ENCODE assay signal across 22 cellular contexts in the genomic region with DNA sequence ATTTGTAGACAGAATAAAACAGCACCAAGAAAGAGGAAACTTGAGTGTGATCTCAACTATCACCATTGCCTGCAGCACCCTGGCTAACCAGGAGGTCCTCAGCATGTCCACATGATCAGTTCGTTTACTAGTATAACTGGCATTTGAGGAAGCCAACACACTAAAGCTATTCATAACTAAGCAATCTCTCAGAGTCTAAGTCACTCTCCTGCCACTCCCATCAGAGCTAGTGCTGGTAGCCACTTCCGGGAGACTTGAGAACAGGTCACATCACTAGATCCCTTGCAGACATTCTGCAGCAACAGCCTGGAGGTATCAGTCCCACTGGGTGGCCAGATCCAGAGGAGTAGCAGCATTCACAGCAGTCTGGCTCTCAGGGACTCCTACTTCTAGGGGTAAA.
DNase-seq lines count a peak whose midpoint lies in the region; ATAC-seq, FAIRE-seq and TF ChIP-seq lines count a peak whose summit lies in the region.
"Had no signal": no experiment of that assay in that cellular context is flagged by ENCODE, and none has a peak within 500 bp of the region (broad histone marks: within the 10 kb centered on the region; RNA-seq: fewer than 3 reads in every experiment).

No MANE protein-coding gene starts in this region.

- peaks cover 0 to 5% of the 10 kb centered on the region in 2 experiments; a peak in 3 of 5 replicates for H3K27me3 ChIP-seq in HepG2 (ENCODE audit: control insufficient read depth in 1 of 2, insufficient read depth in 2 of 2, low read length in 2 of 2)
- H3K27me3 ChIP-seq in right lobe of liver, result no peaks in the 10 kb centered on the region
- H3K27me3 ChIP-seq in heart left ventricle, result peaks cover 0 to 11% (median 0%) of the 10 kb centered on the region in 9 donors
- no peaks in the 10 kb centered on the region for H3K27me3 ChIP-seq in suprapubic skin
- H3K27me3 ChIP-seq: BLaER1, hepatocyte, upper lobe of right lung had no signal

- no peak for FAIRE-seq in HepG2 (lab: Jason Lieb, UNC)
- FAIRE-seq: astrocyte had no signal

- ATAC-seq in HepG2 (peak; percentile 36), right lobe of liver (no peak), heart left ventricle (no peak), GM18858 (IDR thresholded peaks at IDR 0.05; ENCODE audit: unreplicated experiment) (no peak)
- ATAC-seq: activated naive CD4-positive, alpha-beta T cell treated with anti-CD3 and anti-CD28 coated beads, Interleukin-2, amount 50 U/mL, for 72 hours; foreskin keratinocyte; left lobe of liver; upper lobe of right lung had no signal

- no peaks in the 10 kb centered on the region for H3K79me2 ChIP-seq in HepG2 (ENCODE audit: insufficient read depth, low read length)
- H3K79me2 ChIP-seq: hepatocyte had no signal

- CTCF ChIA-PET in HepG2 (lab: Yijun Ruan, JAX; ENCODE audit: low intra/inter-chr PET ratio, low total read pairs), result no interaction called here

- BruUV-seq in HepG2 (replicated peaks; lab: Mats Ljungman, UMichigan), result no TSS peak

- TF ChIP-seq CTCF in HepG2 (CRISPR knock-in tag; IDR thresholded peaks at IDR 0.05) (no peak), right lobe of liver (IDR thresholded peaks at IDR 0.05) (no peak), epithelial cell of esophagus (IDR thresholded peaks at IDR 0.05; ENCODE audit: insufficient read depth, low read depth, low read length, missing control alignments) (no peak), heart left ventricle (IDR thresholded peaks at IDR 0.05) (no peak), suprapubic skin (IDR thresholded peaks at IDR 0.05) (no peak)

- H3K4me3 ChIP-seq in HepG2 (replicated peaks in 1 of 3; ENCODE audit: insufficient read depth in 1 of 3, low read depth in 2 of 3, low read length in 3 of 3) (no peak overlapping the region), right lobe of liver (no peak overlapping the region), epithelial cell of esophagus (ENCODE audit: low read length) (no peak overlapping the region), heart left ventricle (no peak overlapping the region), suprapubic skin (no peak overlapping the region)
- H3K4me3 ChIP-seq: BLaER1, hepatocyte, prostate gland, upper lobe of right lung had no signal

- TF ChIP-seq EP300 in HepG2 (IDR thresholded peaks at IDR 0.05; ENCODE audit: low read depth in 2 of 2, low read length in 2 of 2) (no peak), HepG2 (CRISPR knock-in tag; IDR thresholded peaks at IDR 0.05; ENCODE audit: borderline replicate concordance) (no peak), suprapubic skin (IDR thresholded peaks at IDR 0.05) (no peak)

- no peak overlapping the region for H3K4me2 ChIP-seq in HepG2 (ENCODE audit: low read depth, low read length)
- H3K4me2 ChIP-seq: BLaER1, hepatocyte had no signal

- in situ Hi-C loops in HepG2 (cut with HindIII; ENCODE audit: extremely low pct_ligation_motif_present, low pct_unique_long_range_greater_than_20kb), result no loop called here
- in situ Hi-C loops in SK-MEL-5 (cut with HindIII; ENCODE audit: low pct_unique_long_range_greater_than_20kb, low sequenced_read_pairs), result no loop called here

- H3K36me3 ChIP-seq in HepG2 (replicated peaks in 1 of 2; ENCODE audit: control insufficient read depth in 1 of 2, insufficient read depth in 2 of 2, low read length in 2 of 2) (no peaks in the 10 kb centered on the region), right lobe of liver (no peaks in the 10 kb centered on the region), heart left ventricle (no peaks in the 10 kb centered on the region), suprapubic skin (no peaks in the 10 kb centered on the region)
- H3K36me3 ChIP-seq: BLaER1, prostate gland, upper lobe of right lung had no signal

- no peaks in the 10 kb centered on the region for H3K4me1 ChIP-seq in HepG2 (ENCODE audit: insufficient read depth, low read length)
- H3K4me1 ChIP-seq in right lobe of liver, result no peaks in the 10 kb centered on the region
- no peaks in the 10 kb centered on the region for H3K4me1 ChIP-seq in heart left ventricle
- H3K4me1 ChIP-seq in suprapubic skin, result no peaks in the 10 kb centered on the region
- H3K4me1 ChIP-seq: BLaER1, foreskin keratinocyte, prostate gland, upper lobe of right lung had no signal

- DNase-seq in HepG2 (ENCODE audit: low spot score), result no peak
- no peak for DNase-seq in right lobe of liver
- peak; percentile 65 for DNase-seq in SK-MEL-5 (ENCODE audit: low read depth, low spot score)
- peak; percentile 28 for DNase-seq in epithelial cell of esophagus (ENCODE audit: low read depth)
- DNase-seq in heart left ventricle, result no peak
- no peak for DNase-seq in suprapubic skin (ENCODE audit: low spot score in 2 of 2)
- no peak for DNase-seq in NCI-H1105 treated with DMSO at 0.1 percent for 48 hours (lab: John Stamatoyannopoulos, UW)
- DNase-seq: ACHN, EL, foreskin keratinocyte, HFFc6, mesendoderm, NCI-H1417, SHP77, upper lobe of right lung had no signal

- no peak overlapping the region for H2AFZ ChIP-seq in HepG2 (ENCODE audit: low read length)
- H2AFZ ChIP-seq: hepatocyte had no signal

- no peak overlapping the region for H3K9ac ChIP-seq in HepG2 (ENCODE audit: insufficient read depth, low read depth, low read length)
- H3K9ac ChIP-seq: BLaER1 had no signal

- TF ChIP-seq RAD21 in HepG2 (CRISPR knock-in tag; IDR thresholded peaks at IDR 0.05), result no peak

- H3K9me3 ChIP-seq in HepG2 (ENCODE audit: low read length) (no peaks in the 10 kb centered on the region), right lobe of liver (no peaks in the 10 kb centered on the region), heart left ventricle (no peaks in the 10 kb centered on the region), suprapubic skin (no peaks in the 10 kb centered on the region)
- H3K9me3 ChIP-seq: BLaER1, prostate gland, upper lobe of right lung had no signal

- intact Hi-C loops in HepG2 (cut with micrococcal nuclease; ENCODE audit: unreplicated experiment), result loop anchor here (2.0 kb wide), 1 partner anchor 54 kb away; no protein-coding TSS in a partner anchor
- intact Hi-C loops in right lobe of liver (cut with DNase I), result no loop called here
- intact Hi-C loops in heart left ventricle (cut with DNase I), result no loop called here

- POLR2A ChIA-PET in HepG2 (lab: Yijun Ruan, JAX), result no interaction called here

- H4K20me1 ChIP-seq in HepG2 (ENCODE audit: insufficient read depth, low read length), result no peaks in the 10 kb centered on the region
- H4K20me1 ChIP-seq: BLaER1 had no signal

- TF ChIP-seq POLR2A in HepG2 (IDR thresholded peaks at IDR 0.05; ENCODE audit: insufficient read depth in 1 of 2, low read depth in 2 of 2, low read length in 2 of 2) (no peak), right lobe of liver (IDR thresholded peaks at IDR 0.05) (no peak), heart left ventricle (IDR thresholded peaks at IDR 0.05) (no peak), suprapubic skin (IDR thresholded peaks at IDR 0.05) (no peak)

- WGBS in HepG2 (ENCODE audit: low lambda C conversion rate), result 2% methylated on average over 2 of the region's 2 CpGs
- WGBS in right lobe of liver (ENCODE audit: insufficient coverage, low coverage, low lambda C conversion rate, missing lambda C conversion rate), result 42% methylated on average over 2 of the region's 2 CpGs
- 48 to 71% (median 60%) methylated on average over 2 of the region's 2 CpGs for WGBS in heart left ventricle, 4 donors
- WGBS in suprapubic skin, result 25% methylated on average over 1 of the region's 2 CpGs

- H3K27ac ChIP-seq in HepG2 (ENCODE audit: extremely low read length, insufficient read depth, low read length), result no peak overlapping the region
- H3K27ac ChIP-seq in right lobe of liver, result no peak overlapping the region
- no peak overlapping the region for H3K27ac ChIP-seq in heart left ventricle
- no peak overlapping the region for H3K27ac ChIP-seq in suprapubic skin
- H3K27ac ChIP-seq: BLaER1, foreskin keratinocyte, hepatocyte, prostate gland, upper lobe of right lung had no signal

TF ChIP-seq in HepG2, 621 proteins besides CTCF, POLR2A, EP300 and RAD21:
- TF ChIP-seq ZNF567 (CRISPR knock-in tag; IDR thresholded peaks at IDR 0.05; ENCODE audit: borderline replicate concordance), result no peak
- TF ChIP-seq, protein P1, sequence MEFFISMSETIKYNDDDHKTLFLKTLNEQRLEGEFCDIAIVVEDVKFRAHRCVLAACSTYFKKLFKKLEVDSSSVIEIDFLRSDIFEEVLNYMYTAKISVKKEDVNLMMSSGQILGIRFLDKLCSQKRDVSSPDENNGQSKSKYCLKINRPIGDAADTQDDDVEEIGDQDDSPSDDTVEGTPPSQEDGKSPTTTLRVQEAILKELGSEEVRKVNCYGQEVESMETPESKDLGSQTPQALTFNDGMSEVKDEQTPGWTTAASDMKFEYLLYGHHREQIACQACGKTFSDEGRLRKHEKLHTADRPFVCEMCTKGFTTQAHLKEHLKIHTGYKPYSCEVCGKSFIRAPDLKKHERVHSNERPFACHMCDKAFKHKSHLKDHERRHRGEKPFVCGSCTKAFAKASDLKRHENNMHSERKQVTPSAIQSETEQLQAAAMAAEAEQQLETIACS (CRISPR knock-in tag; IDR thresholded peaks at IDR 0.05), result no peak
- no peak for TF ChIP-seq ZFX (CRISPR knock-in tag; IDR thresholded peaks at IDR 0.05; ENCODE audit: low read depth)
- TF ChIP-seq KLF13 (CRISPR knock-in tag; IDR thresholded peaks at IDR 0.05), result no peak
- TF ChIP-seq, protein P2, sequence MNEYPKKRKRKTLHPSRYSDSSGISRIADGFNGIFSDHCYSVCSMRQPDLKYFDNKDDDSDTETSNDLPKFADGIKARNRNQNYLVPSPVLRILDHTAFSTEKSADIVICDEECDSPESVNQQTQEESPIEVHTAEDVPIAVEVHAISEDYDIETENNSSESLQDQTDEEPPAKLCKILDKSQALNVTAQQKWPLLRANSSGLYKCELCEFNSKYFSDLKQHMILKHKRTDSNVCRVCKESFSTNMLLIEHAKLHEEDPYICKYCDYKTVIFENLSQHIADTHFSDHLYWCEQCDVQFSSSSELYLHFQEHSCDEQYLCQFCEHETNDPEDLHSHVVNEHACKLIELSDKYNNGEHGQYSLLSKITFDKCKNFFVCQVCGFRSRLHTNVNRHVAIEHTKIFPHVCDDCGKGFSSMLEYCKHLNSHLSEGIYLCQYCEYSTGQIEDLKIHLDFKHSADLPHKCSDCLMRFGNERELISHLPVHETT (CRISPR knock-in tag; conservative IDR thresholded peaks at IDR 0.05), result no peak
- TF ChIP-seq YEATS2 (CRISPR knock-in tag; IDR thresholded peaks at IDR 0.05; ENCODE audit: borderline replicate concordance), result no peak
- no peak for TF ChIP-seq NR2F6 (IDR thresholded peaks at IDR 0.05)
- TF ChIP-seq NR2F6 (CRISPR knock-in tag; IDR thresholded peaks at IDR 0.05), result no peak
- TF ChIP-seq, protein P3, sequence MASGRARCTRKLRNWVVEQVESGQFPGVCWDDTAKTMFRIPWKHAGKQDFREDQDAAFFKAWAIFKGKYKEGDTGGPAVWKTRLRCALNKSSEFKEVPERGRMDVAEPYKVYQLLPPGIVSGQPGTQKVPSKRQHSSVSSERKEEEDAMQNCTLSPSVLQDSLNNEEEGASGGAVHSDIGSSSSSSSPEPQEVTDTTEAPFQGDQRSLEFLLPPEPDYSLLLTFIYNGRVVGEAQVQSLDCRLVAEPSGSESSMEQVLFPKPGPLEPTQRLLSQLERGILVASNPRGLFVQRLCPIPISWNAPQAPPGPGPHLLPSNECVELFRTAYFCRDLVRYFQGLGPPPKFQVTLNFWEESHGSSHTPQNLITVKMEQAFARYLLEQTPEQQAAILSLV (CRISPR knock-in tag; IDR thresholded peaks at IDR 0.05; ENCODE audit: borderline replicate concordance), result no peak

Comparison
In these comparisons a context has a peak if more than half of its experiments do, and no peak if none do; other contexts are left out.
1. DNase-seq: peak in SK-MEL-5 (single experiment) and epithelial cell of esophagus (single experiment); none in HepG2 (single experiment), right lobe of liver (0 of 3), heart left ventricle (0 of 5), suprapubic skin (0 of 2) and NCI-H1105 treated with DMSO at 0.1 percent for 48 hours (single experiment).